In genomic region chr22:23745780-23746179, GRCh38 we compare ENCODE assay signal across 31 cellular contexts. TPM values are rescaled to one million over a fixed set of nuclear protein-coding genes. Genes with fewer than 3 reads are reported as not detected.
"Had no signal": no experiment of that assay in that cellular context is flagged by ENCODE, and none has a peak within 500 bp of the region (broad histone marks: within the 10 kb centered on the region; RNA-seq: fewer than 3 reads in every experiment).

No MANE protein-coding gene starts in this region.

- H3K36me3 ChIP-seq: neural progenitor cell, uterus had no signal

- H3K4me2 ChIP-seq: hepatocyte, neural progenitor cell had no signal

- H2AFZ ChIP-seq: hepatocyte, neural progenitor cell had no signal

- DNase-seq: activated CD4-positive, alpha-beta memory T cell treated with anti-CD3 and anti-CD28 coated beads, Interleukin-2, amount 10 ng/mL, durations not matched to agents 7 days and 5 days; activated CD4-positive, alpha-beta T cell treated with anti-CD3 and anti-CD28 coated beads for 48 hours; activated CD4-positive, CD25-positive, alpha-beta regulatory T cell; activated effector memory CD4-positive, alpha-beta T cell treated with anti-CD3 and anti-CD28 coated beads, Interleukin-2, amount 50 U/mL, for 16 hours; activated T-cell treated with anti-CD3 and anti-CD28 coated beads, Interleukin-2, amount 50 U/mL, for 72 hours; anterior cingulate cortex; caudate nucleus; dermis blood vessel endothelial cell; effector CD8-positive, alpha-beta T cell; erythroblast; foreskin melanocyte; glutamatergic neuron; immature natural killer cell; lower lobe of right lung; naive thymus-derived CD4-positive, alpha-beta T cell; stimulated activated CD4-positive, alpha-beta T cell treated with anti-CD3 and anti-CD28 coated beads, Interleukin-12 subunit alpha, Interleukin-12 subunit beta, amount 100 ng/mL, for 4 hours; stimulated activated CD4-positive, alpha-beta T cell treated with anti-CD3 and anti-CD28 coated beads, Interleukin-4, amount 100 ng/mL, for 4 hours; T-cell; uterus had no signal

- H3K27ac Mint-ChIP-seq: activated CD4-positive, alpha-beta memory T cell treated with anti-CD3 and anti-CD28 coated beads, Interleukin-2, amount 10 ng/mL, durations not matched to agents 7 days and 5 days; activated naive CD4-positive, alpha-beta T cell treated with anti-CD3 and anti-CD28 coated beads, Interleukin-2, amount 50 U/mL, for 24 hours; activated T-cell treated with anti-CD3 and anti-CD28 coated beads, Interleukin-2, amount 50 U/mL, for 72 hours; naive thymus-derived CD4-positive, alpha-beta T cell; neural progenitor cell; stimulated activated naive CD8-positive, alpha-beta T cell treated with anti-CD3 and anti-CD28 coated beads, Interleukin-15, Interleukin-2, amounts not matched to agents 100 ng/mL and 50 ng/mL, for 24 hours; T-helper 2 cell treated with Interferon-gamma antibody and Interleukin-4, amounts not matched to agents 5 μg/mL and 100 μg/mL, for 36 hours had no signal

- H3K4me1 ChIP-seq: prostate gland, uterus had no signal

- H3K9me3 Mint-ChIP-seq: activated naive CD4-positive, alpha-beta T cell treated with anti-CD3 and anti-CD28 coated beads, Interleukin-2, amount 50 U/mL, for 24 hours; activated T-cell treated with anti-CD3 and anti-CD28 coated beads, Interleukin-2, amount 50 U/mL, for 72 hours; immature natural killer cell; neural progenitor cell; stimulated activated naive CD8-positive, alpha-beta T cell treated with anti-CD3 and anti-CD28 coated beads, Interleukin-15, Interleukin-2, amounts not matched to agents 100 ng/mL and 50 ng/mL, for 24 hours; T-helper 2 cell treated with Interferon-gamma antibody and Interleukin-4, amounts not matched to agents 5 μg/mL and 100 μg/mL, for 36 hours had no signal

- H3K27ac ChIP-seq: hepatocyte, lower lobe of right lung, neural progenitor cell, prostate gland, tibial nerve, uterus had no signal

- H3K4me3 ChIP-seq: hepatocyte, lower lobe of right lung, neural progenitor cell, prostate gland, tibial nerve, uterus had no signal

- H3K27me3 Mint-ChIP-seq: activated CD4-positive, alpha-beta memory T cell treated with anti-CD3 and anti-CD28 coated beads, Interleukin-2, amount 10 ng/mL, durations not matched to agents 7 days and 5 days; activated naive CD4-positive, alpha-beta T cell treated with anti-CD3 and anti-CD28 coated beads, Interleukin-2, amount 50 U/mL, for 24 hours; brain; naive thymus-derived CD4-positive, alpha-beta T cell; stimulated activated naive CD8-positive, alpha-beta T cell treated with anti-CD3 and anti-CD28 coated beads, Interleukin-15, Interleukin-2, amounts not matched to agents 100 ng/mL and 50 ng/mL, for 24 hours; T-cell had no signal

- H3K9me3 ChIP-seq: lower lobe of right lung, prostate gland, uterus had no signal

- H3K9ac ChIP-seq: neural progenitor cell had no signal

- H3K27me3 ChIP-seq: hepatocyte, neural progenitor cell, tibial nerve, uterus had no signal

- H3K4me3 Mint-ChIP-seq: activated CD4-positive, alpha-beta memory T cell treated with anti-CD3 and anti-CD28 coated beads, Interleukin-2, amount 10 ng/mL, durations not matched to agents 7 days and 5 days; activated naive CD4-positive, alpha-beta T cell treated with anti-CD3 and anti-CD28 coated beads, Interleukin-2, amount 50 U/mL, for 24 hours; activated T-cell treated with anti-CD3 and anti-CD28 coated beads, Interleukin-2, amount 50 U/mL, for 72 hours; immature natural killer cell; naive thymus-derived CD4-positive, alpha-beta T cell; neural progenitor cell; stimulated activated naive CD8-positive, alpha-beta T cell treated with anti-CD3 and anti-CD28 coated beads, Interleukin-15, Interleukin-2, amounts not matched to agents 100 ng/mL and 50 ng/mL, for 24 hours; T-cell; T-helper 2 cell treated with Interferon-gamma antibody and Interleukin-4, amounts not matched to agents 5 μg/mL and 100 μg/mL, for 36 hours had no signal

RNA-seq across cellular contexts. Expression of gene VPREB3, which starts 8.4 kb away (rescaled TPM):
- total RNA-seq: activated CD4-positive, alpha-beta memory T cell treated with anti-CD3 and anti-CD28 coated beads, Interleukin-2, amount 10 ng/mL, durations not matched to agents 7 days and 5 days; dermis blood vessel endothelial cell; hepatocyte; kidney epithelial cell; lower lobe of right lung; mesenteric fat pad; omental fat pad; prostate gland; tibial nerve; uterus had no signal
- polyA plus RNA-seq: hepatocyte had no signal

RNA-seq across cellular contexts. Expression of gene C22orf15, which starts 17.0 kb away (rescaled TPM):
- total RNA-seq: dermis blood vessel endothelial cell, hepatocyte, kidney epithelial cell, left lobe of liver, mesenteric fat pad, omental fat pad, prostate gland had no signal
